ENCODE assay signal across 11 cellular contexts in the genomic region with DNA sequence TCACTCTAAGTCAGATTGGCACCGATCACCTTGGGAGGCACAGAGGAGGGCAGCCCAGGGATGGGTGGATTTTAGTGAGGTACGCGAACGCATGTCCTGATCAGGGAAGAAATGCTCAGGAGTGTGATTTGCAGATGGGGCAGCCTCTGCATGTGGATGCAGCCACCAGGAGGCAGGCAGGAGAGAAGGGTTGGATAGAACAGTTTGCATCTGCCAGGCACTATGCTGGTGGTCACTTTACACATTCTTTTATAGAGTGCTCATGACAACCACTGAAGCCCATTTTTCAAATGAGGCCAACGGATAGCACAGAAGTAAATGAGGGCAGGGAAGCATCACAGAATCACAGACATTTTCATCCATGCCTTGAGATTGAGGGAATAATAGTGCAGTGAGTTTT. TPM values are rescaled to one million over a fixed set of nuclear protein-coding genes. Genes with fewer than 3 reads are reported as not detected.
DNase-seq lines count a peak whose midpoint lies in the region; ATAC-seq and TF ChIP-seq lines count a peak whose summit lies in the region.
"Had no signal": no experiment of that assay in that cellular context is flagged by ENCODE, and none has a peak within 500 bp of the region (broad histone marks: within the 10 kb centered on the region; RNA-seq: fewer than 3 reads in every experiment).

No MANE protein-coding gene starts in this region.

- POLR2A ChIA-PET in IMR-90 (lab: Charles Lee; ENCODE audit: unreplicated experiment): no interaction called here

- peak; percentile 28 for TF ChIP-seq RAD21 in IMR-90 (IDR thresholded peaks at IDR 0.05; ENCODE audit: low read length)

- no peaks in the 10 kb centered on the region for H3K79me1 ChIP-seq in IMR-90 (ENCODE audit: low read depth in 1 of 2, low read length in 2 of 2)

- peak overlapping the region; percentile 32; the same call in 1 of the 2 replicates for H3K4ac ChIP-seq in IMR-90 (ENCODE audit: low read depth, low read length)

- H4K20me1 ChIP-seq in IMR-90 (ENCODE audit: insufficient read depth, low read length) (no peaks in the 10 kb centered on the region), mammary epithelial cell (ENCODE audit: insufficient read depth, low read length) (peaks cover 48% of the 10 kb centered on the region)

- H4K8ac ChIP-seq in IMR-90 (ENCODE audit: low read depth in 2 of 2, low read length in 2 of 2): no peak overlapping the region

- peaks cover 19 to 28% (median 26%) of the 10 kb centered on the region in 3 donors for H3K27me3 Mint-ChIP-seq in CD14-positive monocyte (ENCODE audit: low read depth in 3 of 3)
- H3K27me3 Mint-ChIP-seq in stimulated activated memory B cell treated with anti-CD40 and anti-IgM and Interleukin-4, amounts not matched to agents 10 μg/mL and 1 μg/mL and 100 μg/mL, for 72 hours: peaks cover 9% of the 10 kb centered on the region
- H3K27me3 Mint-ChIP-seq: activated CD4-positive, alpha-beta T cell treated with anti-CD3 and anti-CD28 coated beads, Interleukin-2, amount 10 ng/mL, durations not matched to agents 24 days and 14 days had no signal

- H3K27me3 ChIP-seq in IMR-90 (ENCODE audit: control insufficient read depth, insufficient read depth, low read length) (no peaks in the 10 kb centered on the region), mammary epithelial cell (ENCODE audit: insufficient read depth, low read length) (no peaks in the 10 kb centered on the region)

- H3K23ac ChIP-seq in IMR-90 (ENCODE audit: low read depth, low read length): 0 out of 2 replicates have a peak overlapping the region, but pooled peaks have one; percentile 56

- no peak for TF ChIP-seq POLR2A in IMR-90 (IDR thresholded peaks at IDR 0.05; ENCODE audit: low read depth, low read length)

- H2BK15ac ChIP-seq in IMR-90 (ENCODE audit: low read depth, low read length): no peak overlapping the region

- H3K27ac ChIP-seq in IMR-90 (ENCODE audit: insufficient read depth, low read length): no peak overlapping the region
- H3K27ac ChIP-seq in mammary epithelial cell (ENCODE audit: insufficient read depth, low read depth, low read length): peak overlapping the region; percentile 100

- no peak overlapping the region for H4K5ac ChIP-seq in IMR-90 (ENCODE audit: low read depth, low read length)

- dilution Hi-C loops in IMR-90 (cut with HindIII; ENCODE audit: low sequenced_read_pairs, unreplicated experiment): no loop called here
- dilution Hi-C loops in mammary epithelial cell (cut with HindIII; ENCODE audit: low sequenced_read_pairs): no loop called here

- peak overlapping the region in 1 of 2 donors; percentile 69 for H3K4me3 Mint-ChIP-seq in CD14-positive monocyte
- no peak overlapping the region for H3K4me3 Mint-ChIP-seq in stimulated activated memory B cell treated with anti-CD40 and anti-IgM and Interleukin-4, amounts not matched to agents 10 μg/mL and 1 μg/mL and 100 μg/mL, for 72 hours
- H3K4me3 Mint-ChIP-seq: activated CD4-positive, alpha-beta T cell treated with anti-CD3 and anti-CD28 coated beads, Interleukin-2, amount 10 ng/mL, durations not matched to agents 24 days and 14 days had no signal

- H3K4me1 Mint-ChIP-seq in CD14-positive monocyte: peaks cover 56% of the 10 kb centered on the region
- peaks cover 11% of the 10 kb centered on the region for H3K4me1 Mint-ChIP-seq in stimulated activated memory B cell treated with anti-CD40 and anti-IgM and Interleukin-4, amounts not matched to agents 10 μg/mL and 1 μg/mL and 100 μg/mL, for 72 hours

- H2BK5ac ChIP-seq in IMR-90 (ENCODE audit: low read depth, low read length, poor library complexity, severe bottlenecking): no peak overlapping the region

- H3K4me2 ChIP-seq in IMR-90 (ENCODE audit: low read depth, low read length): no peak overlapping the region
- H3K4me2 ChIP-seq in mammary epithelial cell (ENCODE audit: insufficient read depth, low read depth, low read length): peak overlapping the region; percentile 87

- H2AK5ac ChIP-seq in IMR-90 (ENCODE audit: low read depth, low read length): peak overlapping the region; percentile 29; the same call in 1 of the 2 replicates

- H3K36me3 ChIP-seq in IMR-90 (ENCODE audit: control insufficient read depth, insufficient read depth, low read length): no peaks in the 10 kb centered on the region
- peaks cover 73% of the 10 kb centered on the region for H3K36me3 ChIP-seq in mammary epithelial cell (ENCODE audit: insufficient read depth, low read length)

- BruUV-seq in IMR-90 (replicated peaks; lab: Mats Ljungman, UMichigan): no TSS peak
- BruUV-seq in mammary epithelial cell (replicated peaks; lab: Mats Ljungman, UMichigan): no TSS peak

- H3K14ac ChIP-seq in IMR-90 (replicated peaks; ENCODE audit: low read depth, low read length): peak overlapping the region; percentile 88

- H3K56ac ChIP-seq in IMR-90 (ENCODE audit: extremely low read depth, insufficient read depth, low read length): no peak overlapping the region

- intact Hi-C loops in CD14-positive monocyte (cut with micrococcal nuclease): loop anchor here (5.0 kb wide), 1 partner anchor 46 kb away; no protein-coding TSS in a partner anchor
- intact Hi-C loops in IMR-90 (cut with micrococcal nuclease): loop anchor here (1.0 to 5.0 kb wide), 2 partner anchors 47 to 101 kb away; no protein-coding TSS in a partner anchor
- intact Hi-C loops in mammary epithelial cell (cut with micrococcal nuclease): loop anchor here (1.0 to 2.0 kb wide), 2 partner anchors 47 to 70 kb away; no protein-coding TSS in a partner anchor

- no peak overlapping the region; the same call in 1 of the 2 replicates for H4K91ac ChIP-seq in IMR-90 (ENCODE audit: insufficient read depth, low read depth, low read length)

- WGBS in IMR-90 (ENCODE audit: extremely low coverage in 2 of 2, insufficient read length in 1 of 2), 2 experiments: no CpG with 5 or more reads among the region's 5 CpGs
- WGBS in mammary epithelial cell (ENCODE audit: low coverage, missing lambda C conversion rate): 53% methylated on average over 5 of the region's 5 CpGs

- peaks cover 27% of the 10 kb centered on the region for H3K9me1 ChIP-seq in IMR-90 (ENCODE audit: insufficient read depth, low read length)

- peak overlapping the region; percentile 46; the same call in 1 of the 2 replicates for H2BK120ac ChIP-seq in IMR-90 (ENCODE audit: low read depth, low read length)

- peaks cover 99% of the 10 kb centered on the region for H3K79me2 ChIP-seq in mammary epithelial cell (ENCODE audit: insufficient read depth, low read length)

- H3K4me1 ChIP-seq in IMR-90 (ENCODE audit: control insufficient read depth, insufficient read depth, low read length): peaks cover 33% of the 10 kb centered on the region
- H3K4me1 ChIP-seq in mammary epithelial cell (ENCODE audit: insufficient read depth, low read length): peaks cover 47% of the 10 kb centered on the region

- no peaks in the 10 kb centered on the region for H3K9me3 Mint-ChIP-seq in CD14-positive monocyte
- no peaks in the 10 kb centered on the region for H3K9me3 Mint-ChIP-seq in stimulated activated memory B cell treated with anti-CD40 and anti-IgM and Interleukin-4, amounts not matched to agents 10 μg/mL and 1 μg/mL and 100 μg/mL, for 72 hours
- H3K9me3 Mint-ChIP-seq: activated CD4-positive, alpha-beta T cell treated with anti-CD3 and anti-CD28 coated beads, Interleukin-2, amount 10 ng/mL, durations not matched to agents 24 days and 14 days had no signal

- H3K9me3 ChIP-seq in IMR-90 (ENCODE audit: control insufficient read depth, insufficient read depth, low read length): no peaks in the 10 kb centered on the region
- H3K9me3 ChIP-seq in mammary epithelial cell (replicated peaks; ENCODE audit: insufficient read depth, low read length): no peaks in the 10 kb centered on the region

- CTCF ChIA-PET in IMR-90 (lab: Yijun Ruan, JAX): interaction anchor here (0.7 kb wide), 1 partner anchor 18 kb away, joined by 3 read pairs; no protein-coding TSS in a partner anchor
- CTCF ChIA-PET in mammary epithelial cell (lab: Charles Lee; ENCODE audit: low non-redundant PET): no interaction called here

- no peak overlapping the region for H3K9ac ChIP-seq in IMR-90 (ENCODE audit: low read depth, low read length)
- H3K9ac ChIP-seq in mammary epithelial cell (ENCODE audit: insufficient read depth, low read length): peak overlapping the region; percentile 55

- peak overlapping the region in 4 of 7 donors; percentile 23 to 88 (median 64) for H3K27ac Mint-ChIP-seq in CD14-positive monocyte
- no peak overlapping the region for H3K27ac Mint-ChIP-seq in stimulated activated memory B cell treated with anti-CD40 and anti-IgM and Interleukin-4, amounts not matched to agents 10 μg/mL and 1 μg/mL and 100 μg/mL, for 72 hours

- TF ChIP-seq CTCF in CD14-positive monocyte (IDR thresholded peaks at IDR 0.05) (peak; percentile 28), IMR-90 (conservative IDR thresholded peaks at IDR 0.05; ENCODE audit: low read depth, low read length) (peak; percentile 33), mammary epithelial cell (conservative IDR thresholded peaks at IDR 0.05 in 1 of 2, IDR thresholded peaks at IDR 0.05 in 1 of 2; ENCODE audit: extremely low read depth in 1 of 2, insufficient read depth in 1 of 2, low read depth in 1 of 2, low read length in 2 of 2) (peak; percentile 42 to 63)

- H3K4me3 ChIP-seq in IMR-90 (ENCODE audit: insufficient read depth, low read depth, low read length) (no peak overlapping the region), mammary epithelial cell (replicated peaks in 1 of 3; ENCODE audit: insufficient read depth in 1 of 3, low read depth in 2 of 3, low read length in 3 of 3) (peak overlapping the region in 1 of 3 experiments; percentile 91)

- in situ Hi-C loops in IMR-90 (cut with MboI; ENCODE audit: low sequenced_read_pairs) (no loop called here), mammary epithelial cell (cut with MboI; ENCODE audit: low sequenced_read_pairs in 2 of 2) (no loop called here)

- H3K36me3 Mint-ChIP-seq in CD14-positive monocyte: peaks cover 0 to 7% of the 10 kb centered on the region in 2 donors
- H3K36me3 Mint-ChIP-seq in stimulated activated memory B cell treated with anti-CD40 and anti-IgM and Interleukin-4, amounts not matched to agents 10 μg/mL and 1 μg/mL and 100 μg/mL, for 72 hours: no peaks in the 10 kb centered on the region

- DNase-seq in CD14-positive monocyte (ENCODE audit: low spot score) (no peak), IMR-90 (peak; percentile 63), mammary epithelial cell (no peak), myocyte (ENCODE audit: low read depth) (peak; percentile 65), ureter (ENCODE audit: low spot score) (no peak), RPMI8226 (no peak)
- no peak for DNase-seq in stimulated activated CD4-positive, alpha-beta T cell treated with anti-CD3 and anti-CD28 coated beads, Interleukin-4, amount 100 ng/mL, for 1 hour
- DNase-seq: activated CD4-positive, alpha-beta T cell treated with anti-CD3 and anti-CD28 coated beads, Interleukin-2, amount 10 ng/mL, durations not matched to agents 24 days and 14 days; GF-D8; OCI-M1 had no signal

- H2AFZ ChIP-seq in IMR-90 (replicated peaks; ENCODE audit: low read length, poor library complexity) (peak overlapping the region; percentile 62), mammary epithelial cell (ENCODE audit: low read depth, low read length) (no peak overlapping the region)

- 0 out of 2 replicates have a peak overlapping the region, but pooled peaks have one; percentile 21 for H2BK20ac ChIP-seq in IMR-90 (ENCODE audit: low read depth, low read length)

- ATAC-seq in IMR-90 (ENCODE audit: low read depth): peak; percentile 12; the same call in 1 of the 2 replicates
- ATAC-seq in stimulated activated memory B cell treated with anti-CD40 and anti-IgM and Interleukin-4, amounts not matched to agents 10 μg/mL and 1 μg/mL and 100 μg/mL, for 72 hours: no peak

- no peak overlapping the region for H3K18ac ChIP-seq in IMR-90 (ENCODE audit: low read depth, low read length)

- peak overlapping the region; percentile 7 for H2AK9ac ChIP-seq in IMR-90 (replicated peaks; ENCODE audit: low read depth, low read length, poor library complexity)

RNA-seq across cellular contexts. Expression of gene LAMB3, which starts 5.7 kb away (rescaled TPM):
- under 1 TPM; 0.30 to 0.67 TPM for polyA plus RNA-seq in CD14-positive monocyte
- total RNA-seq in IMR-90 (2012; rRNA removed): 0.72 and 1.1 TPM in 2 replicates
- polyA plus RNA-seq in IMR-90 (2012; rRNA removed): 1.6 and 2.1 TPM in 2 replicates
- polyA plus RNA-seq in IMR-90 (2012; cell fraction: cytosol; rRNA removed): 0.83 and 2.0 TPM in 2 replicates
- polyA plus RNA-seq in IMR-90 (2012; cell fraction: nucleus; rRNA removed; ENCODE audit: low replicate concordance): 1.1 and 1.8 TPM in 2 replicates
- 1,000 to 10,000 TPM in 1 of 2 donors, 100 to 1,000 TPM in 1; 920 to 2,749 TPM for total RNA-seq in mammary epithelial cell
- 1,283 TPM for polyA plus RNA-seq in mammary epithelial cell
- polyA minus RNA-seq in mammary epithelial cell: 1,625 TPM
- total RNA-seq in myocyte: 8.5 and 18.2 TPM in 2 replicates
- 4.4 TPM for polyA plus RNA-seq in myocyte (2012)
- total RNA-seq in ureter: 58.5 TPM

RNA-seq across cellular contexts. Expression of gene G0S2, which starts 28.7 kb away (rescaled TPM):
- 100 to 1,000 TPM; 176 to 373 TPM for polyA plus RNA-seq in CD14-positive monocyte
- total RNA-seq in IMR-90 (2012; rRNA removed): 0.36 and 1.9 TPM in 2 replicates
- 0.36 and 0.53 TPM in 2 replicates for polyA plus RNA-seq in IMR-90 (2012; rRNA removed)
- polyA plus RNA-seq in IMR-90 (2012; cell fraction: cytosol; rRNA removed): 0.82 and 0.94 TPM in 2 replicates
- polyA plus RNA-seq in IMR-90 (2012; cell fraction: nucleus; rRNA removed; ENCODE audit: low replicate concordance): 0.14 and 0.33 TPM in 2 replicates
- total RNA-seq in mammary epithelial cell: 10 to 100 TPM in 1 of 2 donors, 1 to 10 TPM in 1; 8.2 to 35.9 TPM
- 20.8 TPM for polyA plus RNA-seq in mammary epithelial cell
- not detected for polyA minus RNA-seq in mammary epithelial cell
- total RNA-seq in myocyte: 0.37 and 0.57 TPM in 2 replicates
- 0.48 TPM for polyA plus RNA-seq in myocyte (2012)
- 7.7 TPM for total RNA-seq in ureter

RNA-seq across cellular contexts. Expression of gene HSD11B1, which starts 58.1 kb away (rescaled TPM):
- polyA plus RNA-seq in CD14-positive monocyte (not detected), IMR-90 (2012; rRNA removed) (0.30 and 0.41 TPM in 2 replicates), mammary epithelial cell (0.65 TPM)
- total RNA-seq in IMR-90 (2012; rRNA removed) (0.28 and 0.72 TPM in 2 replicates), mammary epithelial cell (not detected), myocyte (1.2 and 2.0 TPM in 2 replicates), ureter (4.1 TPM)
- polyA plus RNA-seq in IMR-90 (2012; cell fraction: cytosol; rRNA removed): 0.34 and 0.35 TPM in 2 replicates
- polyA plus RNA-seq in IMR-90 (2012; cell fraction: nucleus; rRNA removed; ENCODE audit: low replicate concordance): 0.09 and 0.19 TPM in 2 replicates
- polyA minus RNA-seq in mammary epithelial cell: not detected
- polyA plus RNA-seq in myocyte (2012): 0.63 TPM

Comparison
In these comparisons a context has a peak if more than half of its experiments do, and no peak if none do; other contexts are left out.
1. DNase-seq: peak in IMR-90 (single experiment) and myocyte (single experiment); none in CD14-positive monocyte (single experiment), mammary epithelial cell (single experiment), stimulated activated CD4-positive, alpha-beta T cell treated with anti-CD3 and anti-CD28 coated beads, Interleukin-4, amount 100 ng/mL, for 1 hour (single experiment), ureter (single experiment) and RPMI8226 (single experiment).
2. RNA of gene LAMB3, which starts 5.7 kb away (total RNA-seq): 920 to 2,749 TPM in mammary epithelial cell; 58.5 TPM in ureter (single experiment), 8.5 to 18.2 TPM in myocyte and 0.72 to 1.1 TPM in IMR-90; every median in the first group is over 10 times any median in the second.
3. Peak in every context shown above with its lines, with median percentiles within 50 percentile points of each other: CTCF ChIP-seq.